Comparison of ENCODE assay signal across 8 cellular contexts in genomic region chr19:4597975-4598671, GRCh38. TPM values are rescaled to one million over a fixed set of nuclear protein-coding genes. Genes with fewer than 3 reads are reported as not detected.
A peak's percentile ranks its signal among the peaks of the same experiment; 100 is the strongest.
DNase-seq lines count a peak whose midpoint lies in the region; ATAC-seq and TF ChIP-seq lines count a peak whose summit lies in the region.

No MANE protein-coding gene starts in this region.

- peaks cover 5 to 14% (median 8%) of the 10 kb centered on the region in 4 donors for H3K4me1 Mint-ChIP-seq in CD4-positive, alpha-beta memory T cell
- peaks cover 5 to 18% (median 13%) of the 10 kb centered on the region in 7 donors for H3K4me1 Mint-ChIP-seq in naive thymus-derived CD4-positive, alpha-beta T cell

- intact Hi-C loops in CD4-positive, alpha-beta memory T cell (cut with micrococcal nuclease), result no loop called here
- intact Hi-C loops in breast epithelium (cut with DNase I; ENCODE audit: low total_unique reads), result loop anchor here (1.0 kb wide), 1 partner anchor 47 kb away; no protein-coding TSS in a partner anchor
- intact Hi-C loops in naive thymus-derived CD4-positive, alpha-beta T cell (cut with micrococcal nuclease), result no loop called here

- H3K9me3 ChIP-seq in CD4-positive, alpha-beta memory T cell (ENCODE audit: control insufficient read depth in 1 of 2, low read length in 2 of 2), result no peaks in the 10 kb centered on the region
- H3K9me3 ChIP-seq in breast epithelium, result no peaks in the 10 kb centered on the region
- no peaks in the 10 kb centered on the region for H3K9me3 ChIP-seq in naive thymus-derived CD4-positive, alpha-beta T cell (ENCODE audit: control insufficient read depth in 2 of 3, low read length in 3 of 3)

- CTCF ChIA-PET in CD4-positive, alpha-beta memory T cell (lab: Charles Lee; ENCODE audit: partially characterized antibody), result interaction anchor here (1.1 kb wide), 1 partner anchor 22 kb away, joined by 3 read pairs; no protein-coding TSS in a partner anchor
- CTCF ChIA-PET in naive thymus-derived CD4-positive, alpha-beta T cell (lab: Charles Lee), result interaction anchor here (2.0 kb wide), 1 partner anchor 39 kb away, joined by 4 read pairs; no protein-coding TSS in a partner anchor

- no peaks in the 10 kb centered on the region for H3K36me3 Mint-ChIP-seq in CD4-positive, alpha-beta memory T cell
- no peaks in the 10 kb centered on the region for H3K36me3 Mint-ChIP-seq in naive thymus-derived CD4-positive, alpha-beta T cell

- peak; percentile 16 to 58 (median 20) for DNase-seq in CD4-positive, alpha-beta memory T cell
- DNase-seq in HuH-7 (ENCODE audit: low spot score), result peak; percentile 74
- DNase-seq in T-helper 1 cell, result peak in 4 of 5 donors; percentile 18 to 45 (median 32)
- DNase-seq in breast epithelium (ENCODE audit: low spot score in 2 of 2), result no peak
- DNase-seq in naive thymus-derived CD4-positive, alpha-beta T cell, result peak in 7 of 9 donors; percentile 23 to 61 (median 44)
- DNase-seq in retina, result no peak
- DNase-seq in DMS153 treated with DMSO at 0.1 percent for 48 hours (lab: John Stamatoyannopoulos, UW; ENCODE audit: unreplicated experiment), result no peak

- no peak for TF ChIP-seq POLR2A in breast epithelium (IDR thresholded peaks at IDR 0.05)

- peaks cover 25 to 37% of the 10 kb centered on the region in 2 donors for H3K27me3 Mint-ChIP-seq in CD4-positive, alpha-beta memory T cell
- H3K27me3 Mint-ChIP-seq in naive thymus-derived CD4-positive, alpha-beta T cell, result peaks cover 20 to 51% (median 25%) of the 10 kb centered on the region in 5 donors

- peak overlapping the region in 7 of 8 donors; percentile 53 to 78 (median 60) for H3K4me3 Mint-ChIP-seq in CD4-positive, alpha-beta memory T cell
- H3K4me3 Mint-ChIP-seq in naive thymus-derived CD4-positive, alpha-beta T cell, result peak overlapping the region; percentile 52 to 83 (median 74)

- H3K4me1 ChIP-seq in CD4-positive, alpha-beta memory T cell (ENCODE audit: insufficient read depth, low read length), result peaks cover 13% of the 10 kb centered on the region
- no peaks in the 10 kb centered on the region for H3K4me1 ChIP-seq in breast epithelium
- no peaks in the 10 kb centered on the region for H3K4me1 ChIP-seq in naive thymus-derived CD4-positive, alpha-beta T cell (ENCODE audit: control insufficient read depth in 2 of 2, insufficient read depth in 2 of 2, low read length in 2 of 2)

- POLR2A ChIA-PET in CD4-positive, alpha-beta memory T cell (lab: Charles Lee; ENCODE audit: partially characterized antibody), result no interaction called here
- POLR2A ChIA-PET in naive thymus-derived CD4-positive, alpha-beta T cell (lab: Charles Lee), result no interaction called here

- no peak for TF ChIP-seq CTCF in breast epithelium (IDR thresholded peaks at IDR 0.05)

- peak; percentile 86 for ATAC-seq in naive thymus-derived CD4-positive, alpha-beta T cell
- no peak for ATAC-seq in GM19467 (IDR thresholded peaks at IDR 0.05; ENCODE audit: unreplicated experiment)

- no peak overlapping the region for H3K27ac ChIP-seq in CD4-positive, alpha-beta memory T cell (ENCODE audit: low read depth, low read length)
- no peak overlapping the region for H3K27ac ChIP-seq in breast epithelium
- H3K27ac ChIP-seq in naive thymus-derived CD4-positive, alpha-beta T cell (ENCODE audit: low read depth, low read length), result no peak overlapping the region

- H3K9me3 Mint-ChIP-seq in CD4-positive, alpha-beta memory T cell, result peaks cover 0 to 2% (median 0%) of the 10 kb centered on the region in 8 donors
- H3K9me3 Mint-ChIP-seq in naive thymus-derived CD4-positive, alpha-beta T cell, result peaks cover 0 to 2% (median 0%) of the 10 kb centered on the region in 11 donors

- no peaks in the 10 kb centered on the region for H3K36me3 ChIP-seq in CD4-positive, alpha-beta memory T cell (ENCODE audit: insufficient read depth, low read length)
- no peaks in the 10 kb centered on the region for H3K36me3 ChIP-seq in breast epithelium
- H3K36me3 ChIP-seq in naive thymus-derived CD4-positive, alpha-beta T cell (ENCODE audit: control insufficient read depth in 2 of 3, insufficient read depth in 3 of 3, low read length in 3 of 3), result no peaks in the 10 kb centered on the region

- H3K27ac Mint-ChIP-seq in CD4-positive, alpha-beta memory T cell, result no peak overlapping the region
- no peak overlapping the region for H3K27ac Mint-ChIP-seq in naive thymus-derived CD4-positive, alpha-beta T cell

- no peak overlapping the region for H3K4me3 ChIP-seq in CD4-positive, alpha-beta memory T cell (ENCODE audit: low read length in 2 of 2)
- peak overlapping the region in 2 of 3 donors; percentile 25 to 51 for H3K4me3 ChIP-seq in breast epithelium
- no peak overlapping the region for H3K4me3 ChIP-seq in naive thymus-derived CD4-positive, alpha-beta T cell (ENCODE audit: low read length)

- H3K27me3 ChIP-seq in CD4-positive, alpha-beta memory T cell (ENCODE audit: insufficient read depth, low read length), result peaks cover 9% of the 10 kb centered on the region
- H3K27me3 ChIP-seq in breast epithelium, result peaks cover 3 to 39% of the 10 kb centered on the region in 2 donors
- peaks cover 3 to 16% of the 10 kb centered on the region in 2 donors for H3K27me3 ChIP-seq in naive thymus-derived CD4-positive, alpha-beta T cell (ENCODE audit: control insufficient read depth in 2 of 2, insufficient read depth in 2 of 2, low read length in 2 of 2)

RNA-seq across cellular contexts. Expression of gene SEMA6B, which starts 38.6 kb away (rescaled TPM):
- total RNA-seq in CD4-positive, alpha-beta memory T cell, result 1 to 10 TPM; 2.4 to 2.7 TPM
- not detected for polyA plus RNA-seq in CD4-positive, alpha-beta memory T cell
- 1 to 10 TPM; 2.3 to 8.8 (median 3.2) TPM for total RNA-seq in breast epithelium
- 1 to 10 TPM in 3 of 5 experiments, under 1 TPM in 2; 0.22 to 2.4 (median 2.1) TPM for total RNA-seq in naive thymus-derived CD4-positive, alpha-beta T cell
- polyA plus RNA-seq in naive thymus-derived CD4-positive, alpha-beta T cell, result not detected

RNA-seq across cellular contexts. Expression of gene TNFAIP8L1, which starts 41.2 kb away (rescaled TPM):
- total RNA-seq in CD4-positive, alpha-beta memory T cell, result 10 to 100 TPM; 16.2 to 17.2 TPM
- polyA plus RNA-seq in CD4-positive, alpha-beta memory T cell, result 10 to 100 TPM in 1 of 2 donors, 1 to 10 TPM in 1; 3.7 to 11.1 TPM
- total RNA-seq in breast epithelium, result 1 to 10 TPM; 1.6 to 3.6 (median 2.9) TPM
- total RNA-seq in naive thymus-derived CD4-positive, alpha-beta T cell, result 10 to 100 TPM; 11.2 to 22.4 (median 20.6) TPM
- 10 to 100 TPM in 1 of 2 donors, 1 to 10 TPM in 1; 8.0 to 20.5 TPM for polyA plus RNA-seq in naive thymus-derived CD4-positive, alpha-beta T cell

RNA-seq across cellular contexts. Expression of gene LRG1, which starts 58.3 kb away (rescaled TPM):
- total RNA-seq in CD4-positive, alpha-beta memory T cell, result not detected
- under 1 TPM; 0.09 to 0.17 TPM for polyA plus RNA-seq in CD4-positive, alpha-beta memory T cell
- 10 to 100 TPM in 1 of 3 donors, 1 to 10 TPM in 1, under 1 TPM in 1; 0.64 to 14.7 (median 5.7) TPM for total RNA-seq in breast epithelium
- 1 to 10 TPM in 1 of 5 experiments, under 1 TPM in 2, not detected in 2; 0.34 to 1.6 (median 0.66) TPM for total RNA-seq in naive thymus-derived CD4-positive, alpha-beta T cell
- polyA plus RNA-seq in naive thymus-derived CD4-positive, alpha-beta T cell, result under 1 TPM in 1 of 2 donors, not detected in 1; 0.06 TPM

Comparison
In these comparisons a context has a peak if more than half of its experiments do, and no peak if none do; other contexts are left out.
1. DNase-seq: peak in CD4-positive, alpha-beta memory T cell (5 of 5), HuH-7 (single experiment), T-helper 1 cell (4 of 5) and naive thymus-derived CD4-positive, alpha-beta T cell (7 of 9); none in breast epithelium (0 of 2), retina (single experiment) and DMS153 treated with DMSO at 0.1 percent for 48 hours (single experiment).
2. H3K4me3 ChIP-seq: peak in breast epithelium (2 of 3); none in CD4-positive, alpha-beta memory T cell (0 of 2) and naive thymus-derived CD4-positive, alpha-beta T cell (single experiment).